In the genomic region with DNA sequence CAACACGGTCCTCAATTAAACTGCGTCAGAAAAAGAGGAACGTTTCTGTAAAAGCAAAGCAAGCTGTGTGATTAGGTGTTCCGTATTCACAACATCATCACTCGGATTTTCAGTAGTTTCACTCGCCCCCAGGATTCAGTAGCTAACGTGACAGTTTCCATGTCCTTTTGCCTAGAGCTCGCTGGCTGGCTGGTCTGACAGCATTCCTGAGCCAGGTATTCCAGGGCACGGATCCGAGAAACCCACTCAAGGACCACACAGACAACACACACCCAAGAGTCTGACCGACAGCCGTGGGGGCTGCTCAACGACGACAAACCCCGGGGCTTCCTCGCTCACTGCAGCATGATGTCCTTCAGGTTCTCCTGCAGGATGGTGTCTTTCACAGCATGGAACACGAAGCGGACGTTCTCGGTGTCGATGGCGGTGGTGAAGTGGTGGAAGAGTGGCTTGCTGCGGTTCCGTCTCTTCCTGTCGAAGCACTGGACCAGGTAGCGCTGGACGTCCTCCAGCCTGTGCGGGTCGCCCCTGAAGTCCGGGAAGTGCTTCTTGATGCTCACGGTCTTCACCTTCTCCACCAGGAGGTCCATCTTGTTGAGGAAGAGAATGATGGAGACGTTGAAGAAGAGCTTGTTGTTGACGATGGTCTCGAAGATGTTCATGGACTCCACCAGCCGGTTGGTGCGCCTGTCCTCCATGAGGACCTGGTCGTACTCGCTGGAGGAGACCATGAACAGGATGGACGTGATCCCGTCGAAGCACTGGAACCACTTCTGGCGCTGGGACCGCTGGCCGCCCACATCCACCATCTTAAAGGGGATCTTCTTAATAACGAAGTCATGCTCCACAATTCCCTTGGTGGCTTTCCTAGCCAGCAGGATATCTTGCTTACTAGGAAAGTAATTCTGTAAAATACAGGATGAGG, we compare ENCODE assay signal across 15 cellular contexts. TPM values are rescaled to one million over a fixed set of nuclear protein-coding genes. Genes with fewer than 3 reads are reported as not detected.
DNase-seq lines count a peak whose midpoint lies in the region; ATAC-seq and TF ChIP-seq lines count a peak whose summit lies in the region.
"Had no signal": no experiment of that assay in that cellular context is flagged by ENCODE, and none has a peak within 500 bp of the region (broad histone marks: within the 10 kb centered on the region; RNA-seq: fewer than 3 reads in every experiment).

No MANE protein-coding gene starts in this region.

- no peak overlapping the region for H3K4me3 Mint-ChIP-seq in activated T-cell treated with anti-CD3 and anti-CD28 coated beads, Interleukin-2, amount 50 U/mL, for 24 hours
- no peak overlapping the region for H3K4me3 Mint-ChIP-seq in activated CD4-positive, alpha-beta memory T cell treated with anti-CD3 and anti-CD28 coated beads, Interleukin-2, amount 10 ng/mL, durations not matched to agents 7 days and 5 days
- H3K4me3 Mint-ChIP-seq: activated naive CD8-positive, alpha-beta T cell treated with anti-CD3 and anti-CD28 coated beads for 36 hours had no signal

- peaks cover 0 to 39% of the 10 kb centered on the region in 2 donors for H3K36me3 ChIP-seq in left lung
- peaks cover 3 to 7% of the 10 kb centered on the region in 2 donors for H3K36me3 ChIP-seq in stomach smooth muscle (ENCODE audit: control insufficient read depth in 2 of 2, insufficient read depth in 2 of 2, low read length in 2 of 2)
- peaks cover 8% of the 10 kb centered on the region for H3K36me3 ChIP-seq in upper lobe of right lung

- POLR2A ChIA-PET in activated CD4-positive, alpha-beta memory T cell treated with anti-CD3 and anti-CD28 coated beads, Interleukin-2, amount 10 ng/mL, durations not matched to agents 7 days and 5 days (lab: Charles Lee), result no interaction called here

- peak overlapping the region; percentile 60 for H3K27ac Mint-ChIP-seq in activated T-cell treated with anti-CD3 and anti-CD28 coated beads, Interleukin-2, amount 50 U/mL, for 24 hours
- H3K27ac Mint-ChIP-seq in activated CD4-positive, alpha-beta memory T cell treated with anti-CD3 and anti-CD28 coated beads, Interleukin-2, amount 10 ng/mL, durations not matched to agents 7 days and 5 days, result peak overlapping the region; percentile 45
- H3K27ac Mint-ChIP-seq: activated naive CD8-positive, alpha-beta T cell treated with anti-CD3 and anti-CD28 coated beads for 36 hours had no signal

- TF ChIP-seq CTCF in left lung (IDR thresholded peaks at IDR 0.05), result no peak
- no peak for TF ChIP-seq CTCF in upper lobe of right lung (IDR thresholded peaks at IDR 0.05)

- no peaks in the 10 kb centered on the region for H3K27me3 ChIP-seq in left lung
- H3K27me3 ChIP-seq in stomach smooth muscle (ENCODE audit: control insufficient read depth in 1 of 2, insufficient read depth in 2 of 2, low read length in 2 of 2), result no peaks in the 10 kb centered on the region
- H3K27me3 ChIP-seq in upper lobe of right lung, result no peaks in the 10 kb centered on the region
- H3K27me3 ChIP-seq: cardiac muscle cell had no signal

- CTCF ChIA-PET in activated CD4-positive, alpha-beta memory T cell treated with anti-CD3 and anti-CD28 coated beads, Interleukin-2, amount 10 ng/mL, durations not matched to agents 7 days and 5 days (lab: Charles Lee), result no interaction called here

- H3K9me3 Mint-ChIP-seq in activated T-cell treated with anti-CD3 and anti-CD28 coated beads, Interleukin-2, amount 50 U/mL, for 24 hours, result no peaks in the 10 kb centered on the region
- H3K9me3 Mint-ChIP-seq in activated CD4-positive, alpha-beta memory T cell treated with anti-CD3 and anti-CD28 coated beads, Interleukin-2, amount 10 ng/mL, durations not matched to agents 7 days and 5 days, result no peaks in the 10 kb centered on the region
- H3K9me3 Mint-ChIP-seq: activated naive CD8-positive, alpha-beta T cell treated with anti-CD3 and anti-CD28 coated beads for 36 hours had no signal

- intact Hi-C loops in left lung (cut with DNase I) (no loop called here), upper lobe of right lung (cut with DNase I) (no loop called here)

- H3K4me1 Mint-ChIP-seq in activated T-cell treated with anti-CD3 and anti-CD28 coated beads, Interleukin-2, amount 50 U/mL, for 24 hours (ENCODE audit: low read depth), result peaks cover 37% of the 10 kb centered on the region
- peaks cover 18% of the 10 kb centered on the region for H3K4me1 Mint-ChIP-seq in activated CD4-positive, alpha-beta memory T cell treated with anti-CD3 and anti-CD28 coated beads, Interleukin-2, amount 10 ng/mL, durations not matched to agents 7 days and 5 days

- H3K4me3 ChIP-seq in left lung, result no peak overlapping the region
- H3K4me3 ChIP-seq in stomach smooth muscle (ENCODE audit: low read length in 2 of 2), result no peak overlapping the region
- H3K4me3 ChIP-seq in upper lobe of right lung, result no peak overlapping the region
- H3K4me3 ChIP-seq: cardiac muscle cell had no signal

- peak; percentile 24 for DNase-seq in activated T-cell treated with anti-CD3 and anti-CD28 coated beads, Interleukin-2, amount 50 U/mL, for 24 hours
- no peak for DNase-seq in activated T-cell treated with anti-CD3 and anti-CD28 coated beads for 4 hours
- DNase-seq in activated CD4-positive, alpha-beta memory T cell treated with anti-CD3 and anti-CD28 coated beads, Interleukin-2, amount 10 ng/mL, durations not matched to agents 7 days and 5 days, result peak; percentile 12
- peak in 1 of 2 donors; percentile 72 for DNase-seq in left lung
- no peak for DNase-seq in upper lobe of right lung
- DNase-seq in ecto neural progenitor cell (ENCODE audit: low spot score), result no peak
- DNase-seq: activated naive CD8-positive, alpha-beta T cell treated with anti-CD3 and anti-CD28 coated beads for 36 hours; NCI-H1436 treated with DMSO at 0.1 percent for 48 hours; NCI-H524; stimulated activated CD4-positive, alpha-beta T cell treated with anti-CD3 and anti-CD28 coated beads, Interleukin-12 subunit alpha, Interleukin-12 subunit beta, amount 100 ng/mL, for 4 hours had no signal

- no peak overlapping the region for H3K9ac ChIP-seq in stomach smooth muscle (ENCODE audit: low read length in 2 of 2)

- H3K27me3 Mint-ChIP-seq in activated T-cell treated with anti-CD3 and anti-CD28 coated beads, Interleukin-2, amount 50 U/mL, for 24 hours, result no peaks in the 10 kb centered on the region
- H3K27me3 Mint-ChIP-seq in activated CD4-positive, alpha-beta memory T cell treated with anti-CD3 and anti-CD28 coated beads, Interleukin-2, amount 10 ng/mL, durations not matched to agents 7 days and 5 days, result no peaks in the 10 kb centered on the region

- ATAC-seq in left lung (peak; percentile 2), HG02610 (IDR thresholded peaks at IDR 0.05; ENCODE audit: unreplicated experiment) (no peak), upper lobe of right lung (no peak)
- ATAC-seq: SK-N-SH treated with all-trans-retinoic acid at 6 μM for 48 hours had no signal

- peaks cover 0 to 4% of the 10 kb centered on the region in 2 donors for H3K9me3 ChIP-seq in left lung
- H3K9me3 ChIP-seq in stomach smooth muscle (ENCODE audit: control insufficient read depth in 2 of 2, low read length in 2 of 2), result no peaks in the 10 kb centered on the region
- H3K9me3 ChIP-seq in upper lobe of right lung, result no peaks in the 10 kb centered on the region

- H3K4me1 ChIP-seq in left lung (peaks cover 5 to 63% of the 10 kb centered on the region in 2 donors), stomach smooth muscle (ENCODE audit: control insufficient read depth, insufficient read depth, low read length) (peaks cover 37% of the 10 kb centered on the region), upper lobe of right lung (peaks cover 28% of the 10 kb centered on the region)

- H3K27ac ChIP-seq in left lung, result no peak overlapping the region
- H3K27ac ChIP-seq in stomach smooth muscle (ENCODE audit: low read length), result peak overlapping the region; percentile 87
- H3K27ac ChIP-seq in upper lobe of right lung, result no peak overlapping the region
- H3K27ac ChIP-seq: cardiac muscle cell had no signal

- peaks cover 54% of the 10 kb centered on the region for H3K36me3 Mint-ChIP-seq in activated T-cell treated with anti-CD3 and anti-CD28 coated beads, Interleukin-2, amount 50 U/mL, for 24 hours (ENCODE audit: low read depth)
- peaks cover 6% of the 10 kb centered on the region for H3K36me3 Mint-ChIP-seq in activated CD4-positive, alpha-beta memory T cell treated with anti-CD3 and anti-CD28 coated beads, Interleukin-2, amount 10 ng/mL, durations not matched to agents 7 days and 5 days (ENCODE audit: low read depth)

RNA-seq across cellular contexts. Expression of a gene that starts 43.1 kb away (rescaled TPM):
- under 1 TPM; 0.78 to 0.88 TPM for total RNA-seq in activated CD4-positive, alpha-beta memory T cell treated with anti-CD3 and anti-CD28 coated beads, Interleukin-2, amount 10 ng/mL, durations not matched to agents 7 days and 5 days
- total RNA-seq in left lung (1 to 10 TPM in 1 of 2 donors, under 1 TPM in 1; 0.13 to 1.3 TPM), upper lobe of right lung (0.29 TPM)
- total RNA-seq: LHCN-M2 had no signal

Comparison
In these comparisons a context has a peak if more than half of its experiments do, and no peak if none do; other contexts are left out.
1. DNase-seq: peak in activated T-cell treated with anti-CD3 and anti-CD28 coated beads, Interleukin-2, amount 50 U/mL, for 24 hours (single experiment) and activated CD4-positive, alpha-beta memory T cell treated with anti-CD3 and anti-CD28 coated beads, Interleukin-2, amount 10 ng/mL, durations not matched to agents 7 days and 5 days (single experiment); none in activated T-cell treated with anti-CD3 and anti-CD28 coated beads for 4 hours (single experiment), upper lobe of right lung (single experiment) and ecto neural progenitor cell (single experiment).